ENCODE assay signal across 15 cellular contexts in genomic region chr12:89575405-89575804, GRCh38.
"Had no signal": no experiment of that assay in that cellular context is flagged by ENCODE, and none has a peak within 500 bp of the region (broad histone marks: within the 10 kb centered on the region; RNA-seq: fewer than 3 reads in every experiment).

No MANE protein-coding gene starts in this region.

- H3K4me3 ChIP-seq: adrenal gland, gastroesophageal sphincter, prostate gland, testis, upper lobe of right lung had no signal

- H3K4me1 ChIP-seq: adrenal gland, gastroesophageal sphincter, prostate gland, testis had no signal

- H3K27ac Mint-ChIP-seq: activated CD4-positive, alpha-beta T cell treated with anti-CD3 and anti-CD28 coated beads, Interleukin-2, amount 10 ng/mL, durations not matched to agents 7 days and 5 days; activated naive CD4-positive, alpha-beta T cell treated with anti-CD3 and anti-CD28 coated beads for 36 hours; activated T-helper 17 cell treated with anti-CD3 and anti-CD28 coated beads, Interleukin-2, amount 50 U/mL, for 72 hours; stimulated activated naive CD8-positive, alpha-beta T cell treated with anti-CD3 and anti-CD28 coated beads, Interleukin-15, Interleukin-2, amounts not matched to agents 100 ng/mL and 50 ng/mL, for 24 hours had no signal

- H3K36me3 ChIP-seq: adrenal gland, gastroesophageal sphincter, prostate gland, upper lobe of right lung had no signal

- H3K9me3 ChIP-seq: adrenal gland, gastroesophageal sphincter, prostate gland, testis, upper lobe of right lung had no signal

- H3K27me3 Mint-ChIP-seq: activated CD4-positive, alpha-beta T cell treated with anti-CD3 and anti-CD28 coated beads, Interleukin-2, amount 10 ng/mL, durations not matched to agents 7 days and 5 days; activated T-helper 17 cell treated with anti-CD3 and anti-CD28 coated beads, Interleukin-2, amount 50 U/mL, for 72 hours; stimulated activated naive CD8-positive, alpha-beta T cell treated with anti-CD3 and anti-CD28 coated beads, Interleukin-15, Interleukin-2, amounts not matched to agents 100 ng/mL and 50 ng/mL, for 24 hours had no signal

- H3K9me3 Mint-ChIP-seq: activated CD4-positive, alpha-beta T cell treated with anti-CD3 and anti-CD28 coated beads, Interleukin-2, amount 10 ng/mL, durations not matched to agents 7 days and 5 days; activated naive CD4-positive, alpha-beta T cell treated with anti-CD3 and anti-CD28 coated beads for 36 hours; stimulated activated naive CD8-positive, alpha-beta T cell treated with anti-CD3 and anti-CD28 coated beads, Interleukin-15, Interleukin-2, amounts not matched to agents 100 ng/mL and 50 ng/mL, for 24 hours had no signal

- H3K4me1 Mint-ChIP-seq: activated CD4-positive, alpha-beta T cell treated with anti-CD3 and anti-CD28 coated beads, Interleukin-2, amount 10 ng/mL, durations not matched to agents 7 days and 5 days had no signal

- ATAC-seq: activated T-helper 17 cell treated with anti-CD3 and anti-CD28 coated beads, Interleukin-2, amount 50 U/mL, for 72 hours; gastroesophageal sphincter; upper lobe of right lung had no signal

- H3K27ac ChIP-seq: adrenal gland, gastroesophageal sphincter, prostate gland, testis, upper lobe of right lung had no signal

- H3K4me3 Mint-ChIP-seq: activated CD4-positive, alpha-beta T cell treated with anti-CD3 and anti-CD28 coated beads, Interleukin-2, amount 10 ng/mL, durations not matched to agents 7 days and 5 days; activated naive CD4-positive, alpha-beta T cell treated with anti-CD3 and anti-CD28 coated beads for 36 hours; activated T-helper 17 cell treated with anti-CD3 and anti-CD28 coated beads, Interleukin-2, amount 50 U/mL, for 72 hours; stimulated activated naive CD8-positive, alpha-beta T cell treated with anti-CD3 and anti-CD28 coated beads, Interleukin-15, Interleukin-2, amounts not matched to agents 100 ng/mL and 50 ng/mL, for 24 hours had no signal

- DNase-seq: activated CD4-positive, alpha-beta T cell treated with anti-CD3 and anti-CD28 coated beads, Interleukin-2, amount 10 ng/mL, durations not matched to agents 7 days and 5 days; activated CD8-positive, alpha-beta memory T cell treated with anti-CD3 and anti-CD28 coated beads for 24 hours; activated naive CD4-positive, alpha-beta T cell treated with anti-CD3 and anti-CD28 coated beads for 36 hours; central memory CD4-positive, alpha-beta T cell; cortex of kidney; effector memory CD4-positive, alpha-beta T cell; stimulated activated CD4-positive, alpha-beta T cell treated with anti-CD3 and anti-CD28 coated beads, Interleukin-4, amount 100 ng/mL, for 1 hour; stimulated activated CD8-positive, alpha-beta memory T cell treated with anti-CD3 and anti-CD28 coated beads, Interleukin-4, amount 100 ng/mL, for 48 hours; testis; upper lobe of right lung had no signal

- H3K27me3 ChIP-seq: adrenal gland, gastroesophageal sphincter, testis, upper lobe of right lung had no signal
